ENCODE assay signal across 1 cellular context in the genomic region with DNA sequence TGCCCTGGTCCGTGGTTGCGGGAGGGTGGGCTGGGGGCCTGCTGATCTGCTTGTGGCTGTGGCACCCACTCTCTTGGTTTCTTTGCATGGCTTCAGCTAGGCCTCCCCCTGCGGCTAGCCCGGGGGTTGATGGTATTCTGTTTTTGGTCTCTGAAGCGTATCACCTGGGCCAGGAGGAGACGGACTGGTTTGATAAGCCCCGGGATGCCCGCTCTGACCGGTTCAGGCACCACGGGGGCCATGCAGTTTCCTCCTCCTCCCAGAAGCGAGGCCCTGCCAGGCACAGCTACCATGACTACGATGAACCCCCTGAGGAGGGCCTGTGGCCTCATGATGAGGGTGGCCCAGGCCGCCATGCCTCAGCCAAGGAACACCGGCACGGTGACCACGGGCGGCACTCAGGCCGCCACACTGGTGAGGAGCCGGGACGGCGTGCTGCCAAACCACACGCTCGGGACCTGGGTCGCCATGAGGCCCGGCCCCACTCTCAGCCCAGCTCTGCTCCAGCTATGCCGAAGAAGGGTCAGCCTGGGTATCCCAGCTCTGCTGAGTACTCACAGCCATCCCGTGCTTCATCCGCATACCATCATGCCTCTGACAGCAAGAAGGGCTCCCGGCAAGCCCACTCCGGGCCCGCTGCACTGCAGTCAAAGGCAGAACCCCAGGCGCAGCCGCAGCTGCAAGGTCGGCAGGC.
TF ChIP-seq lines count a peak whose summit lies in the region.

No MANE protein-coding gene starts in this region.

TF ChIP-seq in IMR-90, 13 proteins besides CTCF, POLR2A, EP300 and RAD21:
- no peak for TF ChIP-seq NFE2L2 (IDR thresholded peaks at IDR 0.05; ENCODE audit: low read depth, low read length)
- TF ChIP-seq CEBPB (IDR thresholded peaks at IDR 0.05; ENCODE audit: low read depth, low read length): no peak
- TF ChIP-seq, protein P1, sequence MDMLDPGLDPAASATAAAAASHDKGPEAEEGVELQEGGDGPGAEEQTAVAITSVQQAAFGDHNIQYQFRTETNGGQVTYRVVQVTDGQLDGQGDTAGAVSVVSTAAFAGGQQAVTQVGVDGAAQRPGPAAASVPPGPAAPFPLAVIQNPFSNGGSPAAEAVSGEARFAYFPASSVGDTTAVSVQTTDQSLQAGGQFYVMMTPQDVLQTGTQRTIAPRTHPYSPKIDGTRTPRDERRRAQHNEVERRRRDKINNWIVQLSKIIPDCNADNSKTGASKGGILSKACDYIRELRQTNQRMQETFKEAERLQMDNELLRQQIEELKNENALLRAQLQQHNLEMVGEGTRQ (IDR thresholded peaks at IDR 0.05; ENCODE audit: low read depth, low read length): no peak
- TF ChIP-seq MXI1 (IDR thresholded peaks at IDR 0.05; ENCODE audit: borderline replicate concordance, low read depth, low read length): no peak
- TF ChIP-seq, protein P2, sequence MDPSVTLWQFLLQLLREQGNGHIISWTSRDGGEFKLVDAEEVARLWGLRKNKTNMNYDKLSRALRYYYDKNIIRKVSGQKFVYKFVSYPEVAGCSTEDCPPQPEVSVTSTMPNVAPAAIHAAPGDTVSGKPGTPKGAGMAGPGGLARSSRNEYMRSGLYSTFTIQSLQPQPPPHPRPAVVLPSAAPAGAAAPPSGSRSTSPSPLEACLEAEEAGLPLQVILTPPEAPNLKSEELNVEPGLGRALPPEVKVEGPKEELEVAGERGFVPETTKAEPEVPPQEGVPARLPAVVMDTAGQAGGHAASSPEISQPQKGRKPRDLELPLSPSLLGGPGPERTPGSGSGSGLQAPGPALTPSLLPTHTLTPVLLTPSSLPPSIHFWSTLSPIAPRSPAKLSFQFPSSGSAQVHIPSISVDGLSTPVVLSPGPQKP (IDR thresholded peaks at IDR 0.05; ENCODE audit: borderline replicate concordance, low read depth, low read length): no peak
- no peak for TF ChIP-seq CHD1 (IDR thresholded peaks at IDR 0.05; ENCODE audit: low read depth, low read length)
